Comparison of ENCODE assay signal across 23 cellular contexts in genomic region chr12:55748230-55748993, GRCh38. TPM values are rescaled to one million over a fixed set of nuclear protein-coding genes. Genes with fewer than 3 reads are reported as not detected.
DNase-seq lines count a peak whose midpoint lies in the region; ATAC-seq and TF ChIP-seq lines count a peak whose summit lies in the region.
"Had no signal": no experiment of that assay in that cellular context is flagged by ENCODE, and none has a peak within 500 bp of the region (broad histone marks: within the 10 kb centered on the region; RNA-seq: fewer than 3 reads in every experiment).

No MANE protein-coding gene starts in this region.

- H3K4me3 Mint-ChIP-seq in activated CD8-positive, alpha-beta T cell treated with anti-CD3 and anti-CD28 coated beads for 36 hours, result no peak overlapping the region
- no peak overlapping the region for H3K4me3 Mint-ChIP-seq in activated CD8-positive, alpha-beta T cell treated with anti-CD3 and anti-CD28 coated beads, Interleukin-2, amount 10 ng/mL, durations not matched to agents 7 days and 5 days
- H3K4me3 Mint-ChIP-seq in brain, result no peak overlapping the region
- H3K4me3 Mint-ChIP-seq in neural crest cell, result peak overlapping the region; percentile 96

- peaks cover 21% of the 10 kb centered on the region for H3K4me1 Mint-ChIP-seq in activated CD8-positive, alpha-beta T cell treated with anti-CD3 and anti-CD28 coated beads for 36 hours (ENCODE audit: low read depth)
- peaks cover 22% of the 10 kb centered on the region for H3K4me1 Mint-ChIP-seq in activated CD8-positive, alpha-beta T cell treated with anti-CD3 and anti-CD28 coated beads, Interleukin-2, amount 10 ng/mL, durations not matched to agents 7 days and 5 days (ENCODE audit: low read depth)
- H3K4me1 Mint-ChIP-seq in brain (peaks cover 39% of the 10 kb centered on the region), neural crest cell (peaks cover 58% of the 10 kb centered on the region)

- no peaks in the 10 kb centered on the region for H3K9me3 Mint-ChIP-seq in activated CD8-positive, alpha-beta T cell treated with anti-CD3 and anti-CD28 coated beads for 36 hours
- H3K9me3 Mint-ChIP-seq in activated CD8-positive, alpha-beta T cell treated with anti-CD3 and anti-CD28 coated beads, Interleukin-2, amount 10 ng/mL, durations not matched to agents 7 days and 5 days (ENCODE audit: insufficient read depth), result no peaks in the 10 kb centered on the region
- no peaks in the 10 kb centered on the region for H3K9me3 Mint-ChIP-seq in brain
- H3K9me3 Mint-ChIP-seq in neural crest cell, result no peaks in the 10 kb centered on the region
- H3K9me3 Mint-ChIP-seq: WTC11 had no signal

- intact Hi-C loops in activated CD8-positive, alpha-beta T cell treated with anti-CD3 and anti-CD28 coated beads for 36 hours (cut with micrococcal nuclease), result no loop called here

- no peak for DNase-seq in activated CD8-positive, alpha-beta T cell treated with anti-CD3 and anti-CD28 coated beads for 36 hours
- DNase-seq in activated CD8-positive, alpha-beta T cell treated with anti-CD3 and anti-CD28 coated beads, Interleukin-2, amount 10 ng/mL, durations not matched to agents 7 days and 5 days, result no peak
- DNase-seq in H7, result peak; percentile 22
- no peak for DNase-seq in neural crest cell (ENCODE audit: low read depth, low spot score)
- no peak for DNase-seq in Peyer's patch
- DNase-seq in hypothalamus (lab: John Stamatoyannopoulos, UW), result no peak
- DNase-seq: 8988T; activated CD8-positive, alpha-beta memory T cell treated with anti-CD3 and anti-CD28 coated beads, Interleukin-2, amount 50 U/mL, for 4 hours; colonic mucosa; DMS79 treated with DMSO at 0.1 percent for 48 hours; IMR-90; MM.1S; NCI-H1417; NCI-H446; psoas muscle; stimulated activated CD8-positive, alpha-beta memory T cell treated with anti-CD3 and anti-CD28 coated beads, Interleukin-4, amount 100 ng/mL, for 48 hours; substantia nigra; upper lobe of right lung had no signal

- H3K4me3 ChIP-seq in H7 (ENCODE audit: insufficient read depth, low read depth, low read length), result no peak overlapping the region
- H3K4me3 ChIP-seq in Peyer's patch, result no peak overlapping the region
- H3K4me3 ChIP-seq: colonic mucosa, gastroesophageal sphincter, HAP-1, psoas muscle, upper lobe of right lung had no signal

- peaks cover 19% of the 10 kb centered on the region for H3K36me3 Mint-ChIP-seq in activated CD8-positive, alpha-beta T cell treated with anti-CD3 and anti-CD28 coated beads for 36 hours (ENCODE audit: low read depth)
- H3K36me3 Mint-ChIP-seq in activated CD8-positive, alpha-beta T cell treated with anti-CD3 and anti-CD28 coated beads, Interleukin-2, amount 10 ng/mL, durations not matched to agents 7 days and 5 days (ENCODE audit: low read depth), result peaks cover 33% of the 10 kb centered on the region
- H3K36me3 Mint-ChIP-seq in brain (peaks cover 34% of the 10 kb centered on the region), neural crest cell (ENCODE audit: low read depth) (peaks cover 28% of the 10 kb centered on the region)

- no peak overlapping the region for H3K27ac ChIP-seq in Peyer's patch
- H3K27ac ChIP-seq: colonic mucosa, gastroesophageal sphincter, psoas muscle, upper lobe of right lung had no signal

- H3K27me3 Mint-ChIP-seq in activated CD8-positive, alpha-beta T cell treated with anti-CD3 and anti-CD28 coated beads for 36 hours, result no peaks in the 10 kb centered on the region
- H3K27me3 Mint-ChIP-seq in activated CD8-positive, alpha-beta T cell treated with anti-CD3 and anti-CD28 coated beads, Interleukin-2, amount 10 ng/mL, durations not matched to agents 7 days and 5 days (ENCODE audit: low read depth), result no peaks in the 10 kb centered on the region
- peaks cover 7% of the 10 kb centered on the region for H3K27me3 Mint-ChIP-seq in brain
- H3K27me3 Mint-ChIP-seq in neural crest cell (ENCODE audit: low read depth), result no peaks in the 10 kb centered on the region

- peaks cover 0 to 29% (median 9%) of the 10 kb centered on the region in 4 donors for H3K4me1 ChIP-seq in Peyer's patch
- H3K4me1 ChIP-seq: colonic mucosa had no signal

- peak overlapping the region; percentile 4 for H3K27ac Mint-ChIP-seq in activated CD8-positive, alpha-beta T cell treated with anti-CD3 and anti-CD28 coated beads for 36 hours
- H3K27ac Mint-ChIP-seq in activated CD8-positive, alpha-beta T cell treated with anti-CD3 and anti-CD28 coated beads, Interleukin-2, amount 10 ng/mL, durations not matched to agents 7 days and 5 days, result no peak overlapping the region
- H3K27ac Mint-ChIP-seq in brain (peak overlapping the region in 4 of 5 experiments; percentile 2 to 92 (median 60)), neural crest cell (ENCODE audit: unreplicated experiment) (peak overlapping the region; percentile 29)

- no peaks in the 10 kb centered on the region for H3K9me3 ChIP-seq in Peyer's patch
- H3K9me3 ChIP-seq: colonic mucosa, gastroesophageal sphincter, HAP-1, psoas muscle, upper lobe of right lung had no signal

- TF ChIP-seq POLR2A in Peyer's patch (IDR thresholded peaks at IDR 0.05), result no peak

- ATAC-seq in activated CD8-positive, alpha-beta T cell treated with anti-CD3 and anti-CD28 coated beads for 36 hours, result no peak
- ATAC-seq in activated CD8-positive, alpha-beta T cell treated with anti-CD3 and anti-CD28 coated beads, Interleukin-2, amount 10 ng/mL, durations not matched to agents 7 days and 5 days, result no peak
- ATAC-seq in HG02840 (IDR thresholded peaks at IDR 0.05; ENCODE audit: low FRiP score, unreplicated experiment), result no peak
- ATAC-seq: gastroesophageal sphincter, psoas muscle, upper lobe of right lung, WTC11 had no signal

- no peak for TF ChIP-seq CTCF in activated CD8-positive, alpha-beta T cell treated with anti-CD3 and anti-CD28 coated beads for 36 hours (IDR thresholded peaks at IDR 0.05)
- TF ChIP-seq CTCF in brain (conservative IDR thresholded peaks at IDR 0.05) (no peak), neural crest cell (conservative IDR thresholded peaks at IDR 0.05) (no peak), Peyer's patch (IDR thresholded peaks at IDR 0.05) (no peak)

- no peaks in the 10 kb centered on the region for H3K27me3 ChIP-seq in H7 (ENCODE audit: control insufficient read depth, insufficient read depth, low read length)
- peaks cover 0 to 4% of the 10 kb centered on the region in 2 donors for H3K27me3 ChIP-seq in Peyer's patch
- H3K27me3 ChIP-seq: colonic mucosa, gastroesophageal sphincter, upper lobe of right lung had no signal

- H3K36me3 ChIP-seq in H7 (replicated peaks; ENCODE audit: control insufficient read depth, insufficient read depth, low read length) (peaks cover 24% of the 10 kb centered on the region), Peyer's patch (peaks cover 0 to 23% (median 0%) of the 10 kb centered on the region in 3 donors)
- H3K36me3 ChIP-seq: colonic mucosa had no signal

- POLR2A ChIA-PET in activated CD8-positive, alpha-beta T cell treated with anti-CD3 and anti-CD28 coated beads for 36 hours (lab: Charles Lee), result interaction anchor here (0.6 to 1.7 kb wide), 11 partner anchors 8 to 296 kb away, joined by 3 to 8 read pairs (median 4); partner anchors contain the start of gene DNAJC14
- POLR2A ChIA-PET in activated CD8-positive, alpha-beta T cell treated with anti-CD3 and anti-CD28 coated beads, Interleukin-2, amount 10 ng/mL, durations not matched to agents 7 days and 5 days (lab: Charles Lee), result interaction anchor here (0.8 kb wide), 1 partner anchor 249 kb away, joined by 3 read pairs; the partner anchor contains the start of gene SUOX

- CTCF ChIA-PET in activated CD8-positive, alpha-beta T cell treated with anti-CD3 and anti-CD28 coated beads for 36 hours (lab: Charles Lee), result interaction anchor here (1.0 to 4.3 kb wide), 2 partner anchors 10 to 24 kb away, joined by 3 to 39 read pairs; no protein-coding TSS in a partner anchor
- CTCF ChIA-PET in activated CD8-positive, alpha-beta T cell treated with anti-CD3 and anti-CD28 coated beads, Interleukin-2, amount 10 ng/mL, durations not matched to agents 7 days and 5 days (lab: Charles Lee), result interaction anchor here (0.8 to 4.9 kb wide), 7 partner anchors 10 to 356 kb away, joined by 3 to 28 read pairs (median 6); partner anchors contain the start of genes ORMDL2, PA2G4 and SARNP

RNA-seq across cellular contexts. Expression of gene GDF11, which starts 5.5 kb away (rescaled TPM):
- 1 to 10 TPM; 7.4 to 9.3 TPM for total RNA-seq in activated CD8-positive, alpha-beta T cell treated with anti-CD3 and anti-CD28 coated beads for 36 hours
- total RNA-seq in activated CD8-positive, alpha-beta T cell treated with anti-CD3 and anti-CD28 coated beads, Interleukin-2, amount 10 ng/mL, durations not matched to agents 7 days and 5 days, result 10 to 100 TPM; 12.4 to 13.9 TPM
- total RNA-seq in H7 (2014; rRNA removed; shearing (Covaris generic)), result 11.1 and 13.7 TPM in 2 replicates
- polyA plus RNA-seq in brain (ENCODE audit: insufficient read depth, low read depth, low replicate concordance), result 26.9 TPM
- total RNA-seq in neural crest cell, result 66.6 and 67.0 TPM in 2 replicates
- total RNA-seq in Peyer's patch, result 10 to 100 TPM in 1 of 4 donors, 1 to 10 TPM in 1, under 1 TPM in 2; 0.35 to 14.9 (median 1.1) TPM

RNA-seq across cellular contexts. Expression of gene CD63, which starts 19.6 kb away (rescaled TPM):
- total RNA-seq in activated CD8-positive, alpha-beta T cell treated with anti-CD3 and anti-CD28 coated beads for 36 hours, result 100 to 1,000 TPM in 1 of 2 experiments, 10 to 100 TPM in 1; 99.6 to 101 TPM
- 100 to 1,000 TPM; 203 to 206 TPM for total RNA-seq in activated CD8-positive, alpha-beta T cell treated with anti-CD3 and anti-CD28 coated beads, Interleukin-2, amount 10 ng/mL, durations not matched to agents 7 days and 5 days
- 314 and 321 TPM in 2 replicates for total RNA-seq in H7 (2014; rRNA removed; shearing (Covaris generic))
- polyA plus RNA-seq in brain (ENCODE audit: insufficient read depth, low read depth, low replicate concordance), result 568 TPM
- total RNA-seq in neural crest cell (535 and 560 TPM in 2 replicates), Peyer's patch (100 to 1,000 TPM; 139 to 433 (median 351) TPM)

RNA-seq across cellular contexts. Expression of gene RDH5, which starts 28.2 kb away (rescaled TPM):
- 1 to 10 TPM; 5.3 to 6.8 TPM for total RNA-seq in activated CD8-positive, alpha-beta T cell treated with anti-CD3 and anti-CD28 coated beads for 36 hours
- 10 to 100 TPM; 12.0 to 12.1 TPM for total RNA-seq in activated CD8-positive, alpha-beta T cell treated with anti-CD3 and anti-CD28 coated beads, Interleukin-2, amount 10 ng/mL, durations not matched to agents 7 days and 5 days
- total RNA-seq in H7 (2014; rRNA removed; shearing (Covaris generic)), result 2.1 and 4.2 TPM in 2 replicates
- polyA plus RNA-seq in brain (ENCODE audit: insufficient read depth, low read depth, low replicate concordance), result 2.0 TPM
- 10.4 and 14.2 TPM in 2 replicates for total RNA-seq in neural crest cell
- total RNA-seq in Peyer's patch, result 100 to 1,000 TPM in 1 of 4 donors, 10 to 100 TPM in 3; 47.0 to 113 (median 90.9) TPM

RNA-seq across cellular contexts. Expression of gene BLOC1S1, which starts 32.6 kb away (rescaled TPM):
- 10 to 100 TPM; 79.0 to 84.6 TPM for total RNA-seq in activated CD8-positive, alpha-beta T cell treated with anti-CD3 and anti-CD28 coated beads for 36 hours
- 100 to 1,000 TPM; 156 to 158 TPM for total RNA-seq in activated CD8-positive, alpha-beta T cell treated with anti-CD3 and anti-CD28 coated beads, Interleukin-2, amount 10 ng/mL, durations not matched to agents 7 days and 5 days
- 59.6 and 76.9 TPM in 2 replicates for total RNA-seq in H7 (2014; rRNA removed; shearing (Covaris generic))
- 257 TPM for polyA plus RNA-seq in brain (ENCODE audit: insufficient read depth, low read depth, low replicate concordance)
- 105 and 111 TPM in 2 replicates for total RNA-seq in neural crest cell
- 100 to 1,000 TPM in 3 of 4 donors, 10 to 100 TPM in 1; 72.6 to 332 (median 248) TPM for total RNA-seq in Peyer's patch

RNA-seq across cellular contexts. Expression of gene ITGA7, which starts 40.7 kb away (rescaled TPM):
- 1 to 10 TPM; 4.3 to 4.8 TPM for total RNA-seq in activated CD8-positive, alpha-beta T cell treated with anti-CD3 and anti-CD28 coated beads for 36 hours
- total RNA-seq in activated CD8-positive, alpha-beta T cell treated with anti-CD3 and anti-CD28 coated beads, Interleukin-2, amount 10 ng/mL, durations not matched to agents 7 days and 5 days, result 1 to 10 TPM; 2.0 to 4.2 TPM
- 38.0 and 46.1 TPM in 2 replicates for total RNA-seq in H7 (2014; rRNA removed; shearing (Covaris generic))
- 17.4 TPM for polyA plus RNA-seq in brain (ENCODE audit: insufficient read depth, low read depth, low replicate concordance)
- total RNA-seq in neural crest cell, result 57.9 and 63.7 TPM in 2 replicates
- total RNA-seq in Peyer's patch, result 10 to 100 TPM; 13.1 to 29.0 (median 27.0) TPM
